In the genomic region with DNA sequence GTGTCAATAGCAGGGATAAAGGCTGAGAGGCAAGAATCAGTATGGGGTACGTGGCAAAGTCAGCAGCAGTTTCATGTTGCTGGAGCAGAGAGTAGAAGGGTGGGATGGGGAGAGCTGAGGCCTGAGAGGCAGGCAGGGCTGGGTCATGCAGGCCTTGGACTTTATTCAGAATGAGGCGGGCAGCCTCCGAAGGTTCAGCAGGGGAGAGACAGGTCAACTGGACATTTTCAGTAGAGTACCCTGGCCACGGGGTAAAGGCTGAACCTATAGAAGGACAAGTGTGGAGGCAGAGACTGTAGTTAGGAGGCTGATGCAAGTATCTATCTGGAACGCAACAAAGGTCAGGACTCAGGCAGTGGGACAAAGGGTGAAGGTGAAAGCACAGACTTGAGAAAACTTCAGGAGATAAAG, we compare ENCODE assay signal across 13 cellular contexts. TPM values are rescaled to one million over a fixed set of nuclear protein-coding genes. Genes with fewer than 3 reads are reported as not detected.
DNase-seq lines count a peak whose midpoint lies in the region; ATAC-seq and TF ChIP-seq lines count a peak whose summit lies in the region.
"Had no signal": no experiment of that assay in that cellular context is flagged by ENCODE, and none has a peak within 500 bp of the region (broad histone marks: within the 10 kb centered on the region; RNA-seq: fewer than 3 reads in every experiment).

No MANE protein-coding gene starts in this region.

- intact Hi-C loops in cardiac septum (cut with DNase I), result no loop called here
- intact Hi-C loops in left ventricle myocardium superior (cut with micrococcal nuclease), result no loop called here
- intact Hi-C loops in Panc1 (cut with micrococcal nuclease; ENCODE audit: unreplicated experiment), result no loop called here

- DNase-seq in cardiac septum (ENCODE audit: low spot score) (peak; percentile 51), left ventricle myocardium superior (no peak), Panc1 (ENCODE audit: low read depth, low spot score) (no peak), nephron progenitor cell (no peak), middle frontal gyrus (ENCODE audit: extremely low spot score, low spot score) (no peak), ecto neural progenitor cell (ENCODE audit: low spot score) (no peak)
- DNase-seq: Calu3, DMS 273 treated with DMSO at 0.1 percent for 48 hours, H7 had no signal

- POLR2A ChIA-PET in Panc1 (lab: Charles Lee), result no interaction called here

- H3K4me3 ChIP-seq in Panc1 (ENCODE audit: low read depth in 2 of 2, low read length in 2 of 2), result no peak overlapping the region

- no peaks in the 10 kb centered on the region for H3K36me3 Mint-ChIP-seq in nephron progenitor cell (ENCODE audit: low read depth)
- H3K36me3 Mint-ChIP-seq: CD14-positive monocyte had no signal

- in situ Hi-C loops in Panc1 (cut with HindIII; ENCODE audit: low pct_unique_long_range_greater_than_20kb, low sequenced_read_pairs), result no loop called here

- H3K27me3 ChIP-seq in Panc1 (ENCODE audit: control insufficient read depth, insufficient read depth, low read length), result no peaks in the 10 kb centered on the region

- no peaks in the 10 kb centered on the region for H3K4me1 ChIP-seq in Panc1 (ENCODE audit: control insufficient read depth, insufficient read depth, low read length)

- no peaks in the 10 kb centered on the region for H3K4me1 Mint-ChIP-seq in nephron progenitor cell

- H3K36me3 ChIP-seq in Panc1 (ENCODE audit: control insufficient read depth, insufficient read depth, low read length), result no peaks in the 10 kb centered on the region

- H3K27ac ChIP-seq in Panc1 (ENCODE audit: low read length), result no peak overlapping the region
- H3K27ac ChIP-seq: 22Rv1, HL-60 had no signal

- CTCF ChIA-PET in Panc1 (lab: Charles Lee), result no interaction called here

- no peak overlapping the region for H3K4me3 Mint-ChIP-seq in nephron progenitor cell
- H3K4me3 Mint-ChIP-seq: CD14-positive monocyte had no signal

- TF ChIP-seq CTCF in Panc1 (IDR thresholded peaks at IDR 0.05) (no peak), nephron progenitor cell (IDR thresholded peaks at IDR 0.05) (no peak)

- ATAC-seq in left ventricle myocardium superior, result no peak
- peak; percentile 44 for ATAC-seq in Panc1
- ATAC-seq in GM19023 (IDR thresholded peaks at IDR 0.05; ENCODE audit: unreplicated experiment), result no peak

- H3K27ac Mint-ChIP-seq in nephron progenitor cell, result peak overlapping the region; percentile 19
- H3K27ac Mint-ChIP-seq: CD14-positive monocyte had no signal

- peaks cover 8% of the 10 kb centered on the region for H3K9me3 Mint-ChIP-seq in nephron progenitor cell

- no TSS peak for BruUV-seq in Panc1 (replicated peaks; lab: Mats Ljungman, UMichigan)

- no peaks in the 10 kb centered on the region for H3K9me3 ChIP-seq in Panc1 (ENCODE audit: control insufficient read depth, insufficient read depth, low read depth, low read length)

- H3K27me3 Mint-ChIP-seq in nephron progenitor cell (ENCODE audit: low read depth, poor library complexity), result peaks cover 21% of the 10 kb centered on the region

RNA-seq across cellular contexts. Expression of a gene that starts 13.7 kb away (rescaled TPM):
- total RNA-seq in cardiac septum (31.2 TPM), left ventricle myocardium superior (22.5 TPM), Panc1 (2021; ENCODE audit: unreplicated experiment) (2.0 TPM)
- 2.0 TPM for polyA plus RNA-seq in Panc1 (2012; ENCODE audit: insufficient read length)

RNA-seq across cellular contexts. Expression of a gene that starts 17.8 kb away (rescaled TPM):
- total RNA-seq in cardiac septum, result 6.9 TPM
- 5.9 TPM for total RNA-seq in left ventricle myocardium superior
- 2.0 TPM for total RNA-seq in Panc1 (2021; ENCODE audit: unreplicated experiment)
- polyA plus RNA-seq in Panc1 (2012; ENCODE audit: insufficient read length), result 2.4 TPM

RNA-seq across cellular contexts. Expression of a gene that starts 20.2 kb away (rescaled TPM):
- 46.9 TPM for total RNA-seq in cardiac septum
- total RNA-seq in left ventricle myocardium superior, result 46.5 TPM
- total RNA-seq in Panc1 (2021; ENCODE audit: unreplicated experiment), result 76.2 TPM
- polyA plus RNA-seq in Panc1 (2012; ENCODE audit: insufficient read length), result 76.9 TPM

RNA-seq across cellular contexts. Expression of a gene that starts 26.1 kb away (rescaled TPM):
- total RNA-seq in cardiac septum, result 3.5 TPM
- 3.0 TPM for total RNA-seq in left ventricle myocardium superior
- 3.7 TPM for total RNA-seq in Panc1 (2021; ENCODE audit: unreplicated experiment)
- 3.2 TPM for polyA plus RNA-seq in Panc1 (2012; ENCODE audit: insufficient read length)

RNA-seq across cellular contexts. Expression of a gene that starts 32.0 kb away (rescaled TPM):
- 60.7 TPM for total RNA-seq in cardiac septum
- 94.1 TPM for total RNA-seq in left ventricle myocardium superior
- total RNA-seq in Panc1 (2021; ENCODE audit: unreplicated experiment), result 82.3 TPM
- 158 TPM for polyA plus RNA-seq in Panc1 (2012; ENCODE audit: insufficient read length)
